Comparison of ENCODE assay signal across 23 cellular contexts in genomic region chr1:175079338-175079737, GRCh38. TPM values are rescaled to one million over a fixed set of nuclear protein-coding genes. Genes with fewer than 3 reads are reported as not detected.
DNase-seq lines count a peak whose midpoint lies in the region; ATAC-seq, FAIRE-seq and TF ChIP-seq lines count a peak whose summit lies in the region.
"Had no signal": no experiment of that assay in that cellular context is flagged by ENCODE, and none has a peak within 500 bp of the region (broad histone marks: within the 10 kb centered on the region; RNA-seq: fewer than 3 reads in every experiment).

No MANE protein-coding gene starts in this region.

- TF ChIP-seq CTCF in K562 (IDR thresholded peaks at IDR 0.05 in 2 of 3, conservative IDR thresholded peaks at IDR 0.05 in 1 of 3; ENCODE audit: insufficient read depth in 2 of 3, low read depth in 1 of 3, low read length in 3 of 3): no peak
- TF ChIP-seq CTCF in right lobe of liver (IDR thresholded peaks at IDR 0.05): no peak
- no peak for TF ChIP-seq CTCF in left lung (IDR thresholded peaks at IDR 0.05)

- no peaks in the 10 kb centered on the region for H3K9me2 ChIP-seq in GM23248 (ENCODE audit: insufficient read depth)

- TF ChIP-seq RAD21 in K562 (CRISPR knock-in tag; conservative IDR thresholded peaks at IDR 0.05 in 1 of 2, IDR thresholded peaks at IDR 0.05 in 1 of 2): no peak

- H3K27me3 ChIP-seq in BLaER1 treated with 17β-estradiol and CSF1 and Interleukin-3, amounts not matched to agents 10 nM and 100 nM: no peaks in the 10 kb centered on the region
- H3K27me3 ChIP-seq in K562 (ENCODE audit: control insufficient read depth in 2 of 2, insufficient read depth in 2 of 2, low read length in 2 of 2) (peaks cover 52 to 78% of the 10 kb centered on the region in 2 experiments), right lobe of liver (no peaks in the 10 kb centered on the region), left lung (no peaks in the 10 kb centered on the region), GM23248 (replicated peaks; ENCODE audit: insufficient read depth) (no peaks in the 10 kb centered on the region)

- H3K4me2 ChIP-seq in BLaER1 treated with 17β-estradiol and CSF1 and Interleukin-3, amounts not matched to agents 10 nM and 100 nM: peak overlapping the region in 8 of 11 experiments; percentile 12 to 45 (median 36); a peak in 13 of 22 replicates
- no peak overlapping the region for H3K4me2 ChIP-seq in K562 (ENCODE audit: insufficient read depth, low read length)
- H3K4me2 ChIP-seq in GM23248 (ENCODE audit: unreplicated experiment): no peak overlapping the region

- H3K9ac ChIP-seq in BLaER1 treated with 17β-estradiol and CSF1 and Interleukin-3, amounts not matched to agents 10 nM and 100 nM: no peak overlapping the region
- H3K9ac ChIP-seq in K562 (ENCODE audit: insufficient read depth in 1 of 2, low read depth in 2 of 2, low read length in 2 of 2) (no peak overlapping the region), GM23248 (no peak overlapping the region)

- CTCF ChIA-PET in K562 (lab: Yijun Ruan, JAX; ENCODE audit: low intra/inter-chr PET ratio): no interaction called here

- H3K79me2 ChIP-seq in K562 (ENCODE audit: control insufficient read depth, insufficient read depth, low read length): no peaks in the 10 kb centered on the region
- no peaks in the 10 kb centered on the region for H3K79me2 ChIP-seq in GM23248 (ENCODE audit: insufficient read depth)

- H3K36me3 Mint-ChIP-seq in stimulated activated memory B cell treated with anti-CD40 and anti-IgM and Interleukin-4, amounts not matched to agents 10 μg/mL and 1 μg/mL and 100 μg/mL, for 72 hours: no peaks in the 10 kb centered on the region
- no peaks in the 10 kb centered on the region for H3K36me3 Mint-ChIP-seq in activated naive CD8-positive, alpha-beta T cell treated with anti-CD3 and anti-CD28 coated beads for 36 hours
- H3K36me3 Mint-ChIP-seq: CD14-positive monocyte; CD8-positive, alpha-beta memory T cell had no signal

- ATAC-seq in K562 (no peak; the same call in 2 of the 3 replicates), esophagus mucosa (peak; percentile 28), right lobe of liver (no peak), left lung (no peak)
- peak; percentile 6 for ATAC-seq in stimulated activated memory B cell treated with anti-CD40 and anti-IgM and Interleukin-4, amounts not matched to agents 10 μg/mL and 1 μg/mL and 100 μg/mL, for 72 hours
- ATAC-seq: GM12878 had no signal

- no peak overlapping the region for H3K4me3 Mint-ChIP-seq in stimulated activated memory B cell treated with anti-CD40 and anti-IgM and Interleukin-4, amounts not matched to agents 10 μg/mL and 1 μg/mL and 100 μg/mL, for 72 hours
- no peak overlapping the region for H3K4me3 Mint-ChIP-seq in activated naive CD8-positive, alpha-beta T cell treated with anti-CD3 and anti-CD28 coated beads for 36 hours
- H3K4me3 Mint-ChIP-seq: CD14-positive monocyte; CD4-positive, alpha-beta T cell; CD8-positive, alpha-beta memory T cell had no signal

- H3K36me3 ChIP-seq in BLaER1 treated with 17β-estradiol and CSF1 and Interleukin-3, amounts not matched to agents 10 nM and 100 nM: no peaks in the 10 kb centered on the region
- H3K36me3 ChIP-seq in K562 (ENCODE audit: control insufficient read depth, insufficient read depth, low read length) (no peaks in the 10 kb centered on the region), right lobe of liver (no peaks in the 10 kb centered on the region), left lung (no peaks in the 10 kb centered on the region), GM23248 (ENCODE audit: low read depth) (no peaks in the 10 kb centered on the region)

- BruUV-seq in K562 (replicated peaks; lab: Mats Ljungman, UMichigan): no TSS peak

- no peak for FAIRE-seq in K562 (lab: Jason Lieb, UNC)
- FAIRE-seq: D721Med, GM12878 had no signal

- TF ChIP-seq POLR2A in K562 (conservative IDR thresholded peaks at IDR 0.05) (no peak), right lobe of liver (IDR thresholded peaks at IDR 0.05) (no peak)

- peaks cover 26% of the 10 kb centered on the region for H3K27me3 Mint-ChIP-seq in stimulated activated memory B cell treated with anti-CD40 and anti-IgM and Interleukin-4, amounts not matched to agents 10 μg/mL and 1 μg/mL and 100 μg/mL, for 72 hours
- peaks cover 3% of the 10 kb centered on the region for H3K27me3 Mint-ChIP-seq in activated naive CD8-positive, alpha-beta T cell treated with anti-CD3 and anti-CD28 coated beads for 36 hours

- intact Hi-C loops in K562 (cut with micrococcal nuclease): loop anchor here (2.0 kb wide), 1 partner anchor 19 kb away; no protein-coding TSS in a partner anchor
- intact Hi-C loops in right lobe of liver (cut with DNase I): no loop called here
- intact Hi-C loops in left lung (cut with DNase I): no loop called here

- H3K4me3 ChIP-seq in BLaER1 treated with 17β-estradiol and CSF1 and Interleukin-3, amounts not matched to agents 10 nM and 100 nM: no peak overlapping the region
- H3K4me3 ChIP-seq in K562 (no peak overlapping the region), right lobe of liver (no peak overlapping the region), left lung (no peak overlapping the region), GM23248 (no peak overlapping the region)
- H3K4me3 ChIP-seq: GM12878 had no signal

- H3K4me1 ChIP-seq in BLaER1 treated with 17β-estradiol and CSF1 and Interleukin-3, amounts not matched to agents 10 nM and 100 nM: peaks cover 0 to 10% (median 9%) of the 10 kb centered on the region in 10 experiments; a peak in 13 of 20 replicates
- H3K4me1 ChIP-seq in K562 (replicated peaks in 1 of 2; ENCODE audit: control insufficient read depth in 2 of 2, insufficient read depth in 2 of 2, low read length in 2 of 2) (peaks cover 0 to 5% of the 10 kb centered on the region in 2 experiments; a peak in 1 of 5 replicates), right lobe of liver (no peaks in the 10 kb centered on the region), left lung (no peaks in the 10 kb centered on the region), GM23248 (ENCODE audit: insufficient read depth) (no peaks in the 10 kb centered on the region)

- H3K27ac ChIP-seq in BLaER1 treated with 17β-estradiol and CSF1 and Interleukin-3, amounts not matched to agents 10 nM and 100 nM: no peak overlapping the region
- no peak overlapping the region for H3K27ac ChIP-seq in K562 (ENCODE audit: extremely low read depth, low read depth, low read length)
- no peak overlapping the region for H3K27ac ChIP-seq in right lobe of liver
- no peak overlapping the region for H3K27ac ChIP-seq in left lung
- no peak overlapping the region for H3K27ac ChIP-seq in GM23248

- no peaks in the 10 kb centered on the region for H3K9me1 ChIP-seq in K562 (ENCODE audit: control insufficient read depth, insufficient read depth, low read length)

- no peaks in the 10 kb centered on the region for H3K4me1 Mint-ChIP-seq in stimulated activated memory B cell treated with anti-CD40 and anti-IgM and Interleukin-4, amounts not matched to agents 10 μg/mL and 1 μg/mL and 100 μg/mL, for 72 hours
- no peaks in the 10 kb centered on the region for H3K4me1 Mint-ChIP-seq in activated naive CD8-positive, alpha-beta T cell treated with anti-CD3 and anti-CD28 coated beads for 36 hours
- H3K4me1 Mint-ChIP-seq: CD8-positive, alpha-beta memory T cell had no signal

- H3F3A ChIP-seq in GM23248 (ENCODE audit: insufficient read depth): no peaks in the 10 kb centered on the region

- DNase-seq in K562 (ENCODE audit: extremely low read depth in 1 of 4, low spot score in 3 of 4) (no peak), right lobe of liver (no peak), left lung (no peak), GM23248 (no peak)
- DNase-seq in activated naive CD8-positive, alpha-beta T cell treated with anti-CD3 and anti-CD28 coated beads for 36 hours: no peak
- DNase-seq: CD4-positive, alpha-beta T cell; CD8-positive, alpha-beta memory T cell; DMS 273 treated with DMSO at 0.1 percent for 48 hours; DMS79; EL; GDM1; GOT3; H7; HCEC 1CT had no signal

- no peaks in the 10 kb centered on the region for H4K20me1 ChIP-seq in BLaER1 treated with 17β-estradiol and CSF1 and Interleukin-3, amounts not matched to agents 10 nM and 100 nM
- H4K20me1 ChIP-seq in K562 (replicated peaks; ENCODE audit: control insufficient read depth, insufficient read depth, low read length): peaks cover 4% of the 10 kb centered on the region; the same call in 1 of the 2 replicates
- H4K20me1 ChIP-seq in GM23248 (ENCODE audit: insufficient read depth): no peaks in the 10 kb centered on the region

- H3K9me3 ChIP-seq in BLaER1 treated with 17β-estradiol and CSF1 and Interleukin-3, amounts not matched to agents 10 nM and 100 nM (replicated peaks in 1 of 11): peaks cover 0 to 5% (median 0%) of the 10 kb centered on the region in 11 experiments; a peak in 1 of 22 replicates
- H3K9me3 ChIP-seq in K562 (replicated peaks; ENCODE audit: control insufficient read depth, insufficient read depth, low read depth, low read length) (no peaks in the 10 kb centered on the region), right lobe of liver (no peaks in the 10 kb centered on the region), left lung (no peaks in the 10 kb centered on the region), GM23248 (ENCODE audit: low read depth) (no peaks in the 10 kb centered on the region)

- H3K27ac Mint-ChIP-seq in stimulated activated memory B cell treated with anti-CD40 and anti-IgM and Interleukin-4, amounts not matched to agents 10 μg/mL and 1 μg/mL and 100 μg/mL, for 72 hours: no peak overlapping the region
- no peak overlapping the region for H3K27ac Mint-ChIP-seq in activated naive CD8-positive, alpha-beta T cell treated with anti-CD3 and anti-CD28 coated beads for 36 hours
- H3K27ac Mint-ChIP-seq: CD4-positive, alpha-beta T cell; CD8-positive, alpha-beta memory T cell had no signal

- WGBS in K562 (ENCODE audit: insufficient coverage, low coverage, missing lambda C conversion rate): 4% methylated on average over 40 of the region's 40 CpGs
- WGBS in right lobe of liver (ENCODE audit: insufficient coverage, low coverage, low lambda C conversion rate, missing lambda C conversion rate): no CpG with 5 or more reads among the region's 40 CpGs
- WGBS in GM23248 (ENCODE audit: low coverage in 1 of 2, low lambda C conversion rate in 2 of 2, missing lambda C conversion rate in 2 of 2), 2 experiments: 82% methylated on average over 27 to 39 of the region's 40 CpGs

- no peak for TF ChIP-seq EP300 in K562 (IDR thresholded peaks at IDR 0.05; ENCODE audit: low read length)

- H3K9me3 Mint-ChIP-seq in stimulated activated memory B cell treated with anti-CD40 and anti-IgM and Interleukin-4, amounts not matched to agents 10 μg/mL and 1 μg/mL and 100 μg/mL, for 72 hours: no peaks in the 10 kb centered on the region
- H3K9me3 Mint-ChIP-seq in activated naive CD8-positive, alpha-beta T cell treated with anti-CD3 and anti-CD28 coated beads for 36 hours: no peaks in the 10 kb centered on the region
- H3K9me3 Mint-ChIP-seq: CD4-positive, alpha-beta T cell; CD8-positive, alpha-beta memory T cell had no signal

- H2AFZ ChIP-seq in K562 (ENCODE audit: low read depth, low read length) (no peak overlapping the region), GM23248 (no peak overlapping the region)

- POLR2A ChIA-PET in K562 (lab: Yijun Ruan, JAX): interaction anchor here (0.9 kb wide), 1 partner anchor 11 kb away, joined by 4 read pairs; no protein-coding TSS in a partner anchor

- in situ Hi-C loops in K562 (cut with MboI): no loop called here
- in situ Hi-C loops in GM23248 (cut with MboI): no loop called here

RNA-seq across cellular contexts. Expression of gene TNN, which starts 11.7 kb away (rescaled TPM):
- 0.05 TPM in 1 of 2 replicates, not detected in the other for total RNA-seq in K562 (2011; cell fraction: chromatin; rRNA removed; ENCODE audit: low replicate concordance)
- not detected in 2 replicates for total RNA-seq in K562 (2011; cell fraction: nucleolus; rRNA removed)
- not detected in 2 replicates for total RNA-seq in K562 (2011; cell fraction: nucleoplasm; rRNA removed)
- total RNA-seq in K562 (2014; rRNA removed) (0.08 TPM in 1 of 2 replicates, not detected in the other), K562 (2014; rRNA removed; fragmentation: Illumina TruSeq; extraction: Trizol) (0.03 TPM in 1 of 2 replicates, not detected in the other), K562 (2015; rRNA removed; fragmentation: Illumina TruSeq; extraction: Trizol) (0.07 TPM in 1 of 2 replicates, not detected in the other), K562 (2021) (0.09 TPM in 1 of 2 replicates, not detected in the other), esophagus mucosa (not detected), right lobe of liver (under 1 TPM; 0.18 to 0.67 (median 0.41) TPM), left lung (under 1 TPM in 1 of 2 donors, not detected in 1; 0.38 TPM)
- polyA plus RNA-seq in K562 (2011; rRNA removed) (0.04 TPM in 1 of 2 replicates, not detected in the other), K562 (2014; fragmentation: Illumina TruSeq; extraction: Trizol) (0.03 and 0.07 TPM in 2 replicates), K562 (2014; fragmentation: Nextera tagmentation; extraction: Ambion mirVana) (under 1 TPM in 1 of 2 experiments, not detected in 1; 0.01 TPM), K562 (2014; rRNA removed) (0.12 TPM in 1 of 2 replicates, not detected in the other), GM23248 (2016; fragmentation: Nextera tagmentation; extraction: Ambion mirVana) (not detected in 2 replicates)
- 0.01 and 0.06 TPM in 2 replicates for polyA plus RNA-seq in K562 (2011; cell fraction: cytosol; rRNA removed)
- 0.03 and 0.04 TPM in 2 replicates for polyA plus RNA-seq in K562 (2011; cell fraction: nucleus; rRNA removed)
- polyA plus RNA-seq in K562 (2012): 0.04 and 0.15 TPM in 2 replicates
- polyA minus RNA-seq in K562 (2011; rRNA and poly(A)+ RNA removed): 0.03 TPM in 1 of 2 replicates, not detected in the other
- not detected in 2 replicates for polyA minus RNA-seq in K562 (2011; cell fraction: cytosol; rRNA and poly(A)+ RNA removed)
- polyA minus RNA-seq in K562 (2011; cell fraction: nucleus; rRNA and poly(A)+ RNA removed): not detected in 2 replicates
- total RNA-seq in GM23248 (2014; rRNA removed; shearing (Covaris generic)): not detected in 2 replicates
- under 1 TPM in 1 of 2 experiments, not detected in 1; 0.06 TPM for total RNA-seq in activated naive CD8-positive, alpha-beta T cell treated with anti-CD3 and anti-CD28 coated beads for 36 hours
- total RNA-seq: A172; A673; CD4-positive, alpha-beta T cell; CD8-positive, alpha-beta memory T cell had no signal
- polyA plus RNA-seq: BJ; CD14-positive monocyte; CD8-positive, alpha-beta memory T cell had no signal

RNA-seq across cellular contexts. Expression of gene MRPS14, which starts 56.1 kb away (rescaled TPM):
- 21.1 and 37.3 TPM in 2 replicates for total RNA-seq in K562 (2011; cell fraction: chromatin; rRNA removed; ENCODE audit: low replicate concordance)
- total RNA-seq in K562 (2011; cell fraction: nucleolus; rRNA removed): 16.8 and 19.3 TPM in 2 replicates
- total RNA-seq in K562 (2011; cell fraction: nucleoplasm; rRNA removed): 28.0 and 54.0 TPM in 2 replicates
- total RNA-seq in K562 (2014; rRNA removed) (36.2 and 54.9 TPM in 2 replicates), K562 (2014; rRNA removed; fragmentation: Illumina TruSeq; extraction: Trizol) (52.1 and 54.4 TPM in 2 replicates), K562 (2015; rRNA removed; fragmentation: Illumina TruSeq; extraction: Trizol) (32.5 and 38.1 TPM in 2 replicates), K562 (2021) (50.2 and 51.9 TPM in 2 replicates), esophagus mucosa (22.5 TPM), right lobe of liver (10 to 100 TPM in 5 of 6 experiments, 1 to 10 TPM in 1; 9.4 to 22.8 (median 18.8) TPM), left lung (10 to 100 TPM; 30.3 to 33.3 TPM)
- polyA plus RNA-seq in K562 (2011; rRNA removed) (64.1 and 78.2 TPM in 2 replicates), K562 (2014; fragmentation: Illumina TruSeq; extraction: Trizol) (41.6 and 52.1 TPM in 2 replicates), K562 (2014; fragmentation: Nextera tagmentation; extraction: Ambion mirVana) (100 to 1,000 TPM; 215 to 231 TPM), K562 (2014; rRNA removed) (55.3 and 74.1 TPM in 2 replicates), GM23248 (2016; fragmentation: Nextera tagmentation; extraction: Ambion mirVana) (62.7 and 63.7 TPM in 2 replicates)
- 29.7 and 49.3 TPM in 2 replicates for polyA plus RNA-seq in K562 (2011; cell fraction: cytosol; rRNA removed)
- polyA plus RNA-seq in K562 (2011; cell fraction: nucleus; rRNA removed): 45.1 and 60.4 TPM in 2 replicates
- polyA plus RNA-seq in K562 (2012): 34.4 and 50.9 TPM in 2 replicates
- 36.3 and 40.6 TPM in 2 replicates for polyA minus RNA-seq in K562 (2011; rRNA and poly(A)+ RNA removed)
- polyA minus RNA-seq in K562 (2011; cell fraction: cytosol; rRNA and poly(A)+ RNA removed): 11.5 and 13.2 TPM in 2 replicates
- polyA minus RNA-seq in K562 (2011; cell fraction: nucleus; rRNA and poly(A)+ RNA removed): 16.8 and 28.3 TPM in 2 replicates
- total RNA-seq in GM23248 (2014; rRNA removed; shearing (Covaris generic)): 7.5 and 19.6 TPM in 2 replicates
- total RNA-seq in activated naive CD8-positive, alpha-beta T cell treated with anti-CD3 and anti-CD28 coated beads for 36 hours: 10 to 100 TPM; 42.1 to 44.0 TPM

Comparison
In these comparisons a context has a peak if more than half of its experiments do, and no peak if none do; other contexts are left out.
1. H3K4me2 ChIP-seq: peak in BLaER1 treated with 17β-estradiol and CSF1 and Interleukin-3, amounts not matched to agents 10 nM and 100 nM (8 of 11); none in K562 (single experiment) and GM23248 (single experiment).
2. ATAC-seq: peak in esophagus mucosa (single experiment) and stimulated activated memory B cell treated with anti-CD40 and anti-IgM and Interleukin-4, amounts not matched to agents 10 μg/mL and 1 μg/mL and 100 μg/mL, for 72 hours (single experiment); none in K562 (single experiment), right lobe of liver (0 of 4) and left lung (single experiment).